Comparison of ENCODE assay signal across 1 cellular context in the genomic region with DNA sequence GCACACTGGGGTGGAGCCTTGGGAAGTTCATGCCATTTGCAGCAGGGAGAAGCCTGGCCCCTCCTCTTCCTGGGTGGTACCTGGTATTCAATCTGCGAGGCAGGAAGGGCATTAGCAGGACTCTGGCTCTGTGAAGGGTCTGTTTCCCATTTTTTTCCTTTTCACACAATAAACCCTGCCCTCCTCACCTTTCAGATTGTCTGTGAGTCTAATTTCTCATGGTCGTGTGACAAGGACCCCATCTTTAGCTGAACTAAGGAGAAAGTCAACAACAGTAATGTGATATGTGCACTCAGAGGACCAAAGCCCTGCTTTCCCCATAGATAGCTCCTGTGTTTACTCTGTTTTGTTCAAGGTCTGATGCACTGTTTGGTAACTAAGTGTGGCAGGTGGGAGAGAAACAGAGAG.
TF ChIP-seq lines count a peak whose summit lies in the region.

No MANE protein-coding gene starts in this region.

TF ChIP-seq in H1, 55 proteins besides CTCF, POLR2A, EP300 and RAD21:
- TF ChIP-seq ASH2L (IDR thresholded peaks at IDR 0.05; ENCODE audit: low read length) (no peak), SIX5 (IDR thresholded peaks at IDR 0.05; ENCODE audit: low read depth, low read length) (no peak)
